ENCODE assay signal across 13 cellular contexts in the genomic region with DNA sequence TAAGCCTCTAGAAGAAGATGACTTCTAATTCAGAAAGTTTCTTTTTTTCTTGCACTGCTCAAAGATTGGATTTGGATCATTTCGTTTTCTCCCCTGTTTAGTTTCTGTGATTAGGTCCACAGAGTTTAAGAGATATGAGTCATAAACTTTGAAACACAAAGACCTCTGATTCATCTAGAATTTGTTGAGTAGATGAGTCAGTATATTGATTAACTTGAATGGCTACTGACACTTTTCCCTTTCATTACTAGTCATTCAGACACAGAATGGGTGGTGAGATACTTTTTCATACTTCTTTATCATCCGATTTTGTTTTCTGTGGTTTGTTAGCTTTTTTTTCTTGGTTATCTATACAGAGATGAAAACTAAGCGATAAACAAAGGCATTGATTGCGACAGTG. TPM values are rescaled to one million over a fixed set of nuclear protein-coding genes. Genes with fewer than 3 reads are reported as not detected.
DNase-seq lines count a peak whose midpoint lies in the region; ATAC-seq and TF ChIP-seq lines count a peak whose summit lies in the region.
"Had no signal": no experiment of that assay in that cellular context is flagged by ENCODE, and none has a peak within 500 bp of the region (broad histone marks: within the 10 kb centered on the region; RNA-seq: fewer than 3 reads in every experiment).

No MANE protein-coding gene starts in this region.

- H3K4me3 Mint-ChIP-seq in CD4-positive, alpha-beta T cell = no peak overlapping the region
- no peak overlapping the region for H3K4me3 Mint-ChIP-seq in naive thymus-derived CD4-positive, alpha-beta T cell
- H3K4me3 Mint-ChIP-seq: neural progenitor cell had no signal

- H3K4me3 ChIP-seq in GM06990 (replicated peaks; ENCODE audit: low read depth, low read length) = no peak overlapping the region
- no peak overlapping the region for H3K4me3 ChIP-seq in naive thymus-derived CD4-positive, alpha-beta T cell (ENCODE audit: low read length)
- H3K4me3 ChIP-seq: neural progenitor cell, suprapubic skin had no signal

- H3K27me3 Mint-ChIP-seq in CD4-positive, alpha-beta T cell = no peaks in the 10 kb centered on the region
- peaks cover 0 to 3% (median 0%) of the 10 kb centered on the region in 5 donors for H3K27me3 Mint-ChIP-seq in naive thymus-derived CD4-positive, alpha-beta T cell

- CTCF ChIA-PET in CD4-positive, alpha-beta T cell (lab: Charles Lee) = no interaction called here
- CTCF ChIA-PET in naive thymus-derived CD4-positive, alpha-beta T cell (lab: Charles Lee) = no interaction called here

- no peak overlapping the region for H3K27ac ChIP-seq in CD4-positive, alpha-beta T cell (ENCODE audit: low read depth, low read length)
- no peak overlapping the region for H3K27ac ChIP-seq in naive thymus-derived CD4-positive, alpha-beta T cell (ENCODE audit: low read depth, low read length)
- H3K27ac ChIP-seq: neural progenitor cell, suprapubic skin had no signal

- H3K4me1 Mint-ChIP-seq in CD4-positive, alpha-beta T cell (ENCODE audit: low read depth) = peaks cover 23% of the 10 kb centered on the region
- peaks cover 0 to 31% (median 25%) of the 10 kb centered on the region in 7 donors for H3K4me1 Mint-ChIP-seq in naive thymus-derived CD4-positive, alpha-beta T cell
- H3K4me1 Mint-ChIP-seq: neural progenitor cell had no signal

- no peaks in the 10 kb centered on the region for H3K4me1 ChIP-seq in naive thymus-derived CD4-positive, alpha-beta T cell (ENCODE audit: control insufficient read depth in 2 of 2, insufficient read depth in 2 of 2, low read length in 2 of 2)
- H3K4me1 ChIP-seq: neural progenitor cell, suprapubic skin had no signal

- DNase-seq in GM06990 (ENCODE audit: extremely low read depth, insufficient read length) (peak; percentile 9), COLO829 (ENCODE audit: low spot score) (no peak), KG1 (lab: John Stamatoyannopoulos, UW) (no peak)
- DNase-seq in CD4-positive, alpha-beta T cell = no peak
- no peak for DNase-seq in naive thymus-derived CD4-positive, alpha-beta T cell
- DNase-seq: kidney; NCI-H1417 treated with DMSO at 0.1 percent for 48 hours; stimulated activated CD4-positive, alpha-beta T cell treated with anti-CD3 and anti-CD28 coated beads, Interleukin-15, amount 100 ng/mL, for 24 hours had no signal

- H3K27ac Mint-ChIP-seq in CD4-positive, alpha-beta T cell = no peak overlapping the region
- H3K27ac Mint-ChIP-seq in naive thymus-derived CD4-positive, alpha-beta T cell = no peak overlapping the region
- H3K27ac Mint-ChIP-seq: neural progenitor cell had no signal

- no peaks in the 10 kb centered on the region for H3K27me3 ChIP-seq in GM06990 (replicated peaks; ENCODE audit: control insufficient read depth, insufficient read depth, low read length)
- H3K27me3 ChIP-seq in CD4-positive, alpha-beta T cell (ENCODE audit: control insufficient read depth, insufficient read depth, low read length) = no peaks in the 10 kb centered on the region
- no peaks in the 10 kb centered on the region for H3K27me3 ChIP-seq in naive thymus-derived CD4-positive, alpha-beta T cell (ENCODE audit: control insufficient read depth in 2 of 2, insufficient read depth in 2 of 2, low read length in 2 of 2)
- H3K27me3 ChIP-seq: neural progenitor cell, suprapubic skin had no signal

- H3K36me3 ChIP-seq in GM06990 (ENCODE audit: control insufficient read depth, insufficient read depth, low read length) = no peaks in the 10 kb centered on the region
- no peaks in the 10 kb centered on the region for H3K36me3 ChIP-seq in naive thymus-derived CD4-positive, alpha-beta T cell (ENCODE audit: control insufficient read depth in 2 of 3, insufficient read depth in 3 of 3, low read length in 3 of 3)
- H3K36me3 ChIP-seq: neural progenitor cell, suprapubic skin had no signal

- ATAC-seq in GM19324 (IDR thresholded peaks at IDR 0.05; ENCODE audit: low FRiP score, unreplicated experiment) (peak; percentile 54), HG02840 (IDR thresholded peaks at IDR 0.05; ENCODE audit: low FRiP score, unreplicated experiment) (peak; percentile 86), HG03575 (IDR thresholded peaks at IDR 0.05; ENCODE audit: extremely low read depth, insufficient number of reproducible peaks, low FRiP score, unreplicated experiment) (peak; percentile 84)
- no peak for ATAC-seq in CD4-positive, alpha-beta T cell (ENCODE audit: poor library complexity)
- ATAC-seq in naive thymus-derived CD4-positive, alpha-beta T cell = no peak

- no peaks in the 10 kb centered on the region for H3K36me3 Mint-ChIP-seq in CD4-positive, alpha-beta T cell (ENCODE audit: low read depth)
- H3K36me3 Mint-ChIP-seq in naive thymus-derived CD4-positive, alpha-beta T cell = no peaks in the 10 kb centered on the region
- H3K36me3 Mint-ChIP-seq: neural progenitor cell had no signal

- intact Hi-C loops in CD4-positive, alpha-beta T cell (cut with DNase I, micrococcal nuclease) = no loop called here
- intact Hi-C loops in naive thymus-derived CD4-positive, alpha-beta T cell (cut with micrococcal nuclease) = no loop called here

- POLR2A ChIA-PET in CD4-positive, alpha-beta T cell (lab: Charles Lee) = no interaction called here
- POLR2A ChIA-PET in naive thymus-derived CD4-positive, alpha-beta T cell (lab: Charles Lee) = no interaction called here

- no peaks in the 10 kb centered on the region for H3K9me3 Mint-ChIP-seq in CD4-positive, alpha-beta T cell
- peaks cover 0 to 5% (median 0%) of the 10 kb centered on the region in 11 donors for H3K9me3 Mint-ChIP-seq in naive thymus-derived CD4-positive, alpha-beta T cell

- no peaks in the 10 kb centered on the region for H3K9me3 ChIP-seq in CD4-positive, alpha-beta T cell (ENCODE audit: control insufficient read depth, low read length)
- H3K9me3 ChIP-seq in naive thymus-derived CD4-positive, alpha-beta T cell (ENCODE audit: control insufficient read depth in 2 of 3, low read length in 3 of 3) = no peaks in the 10 kb centered on the region
- H3K9me3 ChIP-seq: suprapubic skin had no signal

- no peak for TF ChIP-seq CTCF in GM06990 (IDR thresholded peaks at IDR 0.05; ENCODE audit: insufficient read depth, low read length, poor library complexity, severe bottlenecking)
- TF ChIP-seq CTCF in CD4-positive, alpha-beta T cell (IDR thresholded peaks at IDR 0.05) = no peak

RNA-seq across cellular contexts. Expression of a gene that starts 34.1 kb away (rescaled TPM):
- 1 to 10 TPM; 5.9 to 6.2 TPM for total RNA-seq in CD4-positive, alpha-beta T cell
- 1 to 10 TPM; 2.7 to 6.0 (median 4.7) TPM for total RNA-seq in naive thymus-derived CD4-positive, alpha-beta T cell
- 1 to 10 TPM in 1 of 2 donors, under 1 TPM in 1; 0.31 to 1.8 TPM for polyA plus RNA-seq in naive thymus-derived CD4-positive, alpha-beta T cell

Comparison
In these comparisons a context has a peak if more than half of its experiments do, and no peak if none do; other contexts are left out.
1. ATAC-seq: peak in GM19324 (single experiment), HG02840 (single experiment) and HG03575 (single experiment); none in CD4-positive, alpha-beta T cell (single experiment) and naive thymus-derived CD4-positive, alpha-beta T cell (single experiment).